In genomic region chr14:105087308-105087962, GRCh38 we compare ENCODE assay signal across 8 cellular contexts. TPM values are rescaled to one million over a fixed set of nuclear protein-coding genes. Genes with fewer than 3 reads are reported as not detected.
DNase-seq lines count a peak whose midpoint lies in the region; ATAC-seq, FAIRE-seq and TF ChIP-seq lines count a peak whose summit lies in the region.

No MANE protein-coding gene starts in this region.

- CTCF ChIA-PET in activated naive CD4-positive, alpha-beta T cell treated with anti-CD3 and anti-CD28 coated beads for 36 hours (lab: Charles Lee): interaction anchor here (0.6 to 7.5 kb wide), 14 partner anchors 8 to 229 kb away, joined by 3 to 53 read pairs (median 4); no protein-coding TSS in a partner anchor

- peak overlapping the region; percentile 54 for H3K4me3 ChIP-seq in bronchial epithelial cell (ENCODE audit: low read depth, low read length)

- DNase-seq in activated naive CD4-positive, alpha-beta T cell treated with anti-CD3 and anti-CD28 coated beads for 36 hours: no peak
- DNase-seq in activated naive CD4-positive, alpha-beta T cell treated with anti-CD3 and anti-CD28 coated beads, Interleukin-2, amount 50 U/mL, for 16 hours: no peak
- DNase-seq in NCI-H1105 (lab: John Stamatoyannopoulos, UW): peak; percentile 59
- peak; percentile 80 for DNase-seq in bronchial epithelial cell (ENCODE audit: low read depth)
- DNase-seq in kidney tubule cell (ENCODE audit: low spot score): peak; percentile 72
- DNase-seq in stimulated activated naive CD8-positive, alpha-beta T cell treated with anti-CD3 and anti-CD28 coated beads, Interleukin-15, amount 100 ng/mL, for 72 hours: peak in 1 of 2 donors; percentile 50
- no peak for DNase-seq in Kasumi-1 (lab: John Stamatoyannopoulos, UW)

- intact Hi-C loops in activated naive CD4-positive, alpha-beta T cell treated with anti-CD3 and anti-CD28 coated beads for 36 hours (cut with micrococcal nuclease): loop anchor here (1.0 to 5.0 kb wide), 3 partner anchors 22 to 65 kb away; partner anchors contain the start of genes CDCA4 and GPR132

- H3K27me3 ChIP-seq in bronchial epithelial cell (ENCODE audit: control insufficient read depth, insufficient read depth, low read length): no peaks in the 10 kb centered on the region

- no peak for TF ChIP-seq CTCF in bronchial epithelial cell (IDR thresholded peaks at IDR 0.05; ENCODE audit: insufficient read depth, low read length, severe bottlenecking)

- H3K4me1 Mint-ChIP-seq in activated naive CD4-positive, alpha-beta T cell treated with anti-CD3 and anti-CD28 coated beads for 36 hours (ENCODE audit: low read depth): peaks cover 8% of the 10 kb centered on the region
- peaks cover 48% of the 10 kb centered on the region for H3K4me1 Mint-ChIP-seq in stimulated activated naive CD8-positive, alpha-beta T cell treated with anti-CD3 and anti-CD28 coated beads, Interleukin-15, amount 100 ng/mL, for 72 hours

- no peak overlapping the region for H3K27ac Mint-ChIP-seq in activated naive CD4-positive, alpha-beta T cell treated with anti-CD3 and anti-CD28 coated beads for 36 hours
- no peak overlapping the region for H3K27ac Mint-ChIP-seq in stimulated activated naive CD8-positive, alpha-beta T cell treated with anti-CD3 and anti-CD28 coated beads, Interleukin-15, amount 100 ng/mL, for 72 hours

- no peaks in the 10 kb centered on the region for H3K36me3 Mint-ChIP-seq in activated naive CD4-positive, alpha-beta T cell treated with anti-CD3 and anti-CD28 coated beads for 36 hours (ENCODE audit: low read depth)

- peak; percentile 17 for ATAC-seq in stimulated activated naive CD8-positive, alpha-beta T cell treated with anti-CD3 and anti-CD28 coated beads, Interleukin-15, amount 100 ng/mL, for 72 hours
- ATAC-seq in GM21825 (IDR thresholded peaks at IDR 0.05; ENCODE audit: unreplicated experiment): no peak

- H3K9me3 Mint-ChIP-seq in activated naive CD4-positive, alpha-beta T cell treated with anti-CD3 and anti-CD28 coated beads for 36 hours: no peaks in the 10 kb centered on the region
- H3K9me3 Mint-ChIP-seq in stimulated activated naive CD8-positive, alpha-beta T cell treated with anti-CD3 and anti-CD28 coated beads, Interleukin-15, amount 100 ng/mL, for 72 hours: peaks cover 0 to 7% of the 10 kb centered on the region in 2 donors

- no peak for FAIRE-seq in bronchial epithelial cell (lab: Jason Lieb, UNC)

- H3K36me3 ChIP-seq in bronchial epithelial cell (ENCODE audit: control insufficient read depth, insufficient read depth, low read length): no peaks in the 10 kb centered on the region

- no peaks in the 10 kb centered on the region for H3K27me3 Mint-ChIP-seq in activated naive CD4-positive, alpha-beta T cell treated with anti-CD3 and anti-CD28 coated beads for 36 hours (ENCODE audit: low read depth)
- H3K27me3 Mint-ChIP-seq in stimulated activated naive CD8-positive, alpha-beta T cell treated with anti-CD3 and anti-CD28 coated beads, Interleukin-15, amount 100 ng/mL, for 72 hours: peaks cover 8% of the 10 kb centered on the region

- peak overlapping the region; percentile 76 for H3K4me3 Mint-ChIP-seq in activated naive CD4-positive, alpha-beta T cell treated with anti-CD3 and anti-CD28 coated beads for 36 hours
- H3K4me3 Mint-ChIP-seq in stimulated activated naive CD8-positive, alpha-beta T cell treated with anti-CD3 and anti-CD28 coated beads, Interleukin-15, amount 100 ng/mL, for 72 hours: peak overlapping the region; percentile 78 to 89

RNA-seq across cellular contexts. Expression of gene GPR132, which starts 22.2 kb away (rescaled TPM):
- 10 to 100 TPM; 11.3 to 15.3 TPM for total RNA-seq in activated naive CD4-positive, alpha-beta T cell treated with anti-CD3 and anti-CD28 coated beads for 36 hours
- total RNA-seq in bronchial epithelial cell: 0.13 TPM in 1 of 2 replicates, not detected in the other

Comparison
In these comparisons a context has a peak if more than half of its experiments do, and no peak if none do; other contexts are left out.
1. DNase-seq: peak in NCI-H1105 (single experiment), bronchial epithelial cell (single experiment) and kidney tubule cell (single experiment); none in activated naive CD4-positive, alpha-beta T cell treated with anti-CD3 and anti-CD28 coated beads for 36 hours (single experiment), activated naive CD4-positive, alpha-beta T cell treated with anti-CD3 and anti-CD28 coated beads, Interleukin-2, amount 50 U/mL, for 16 hours (single experiment) and Kasumi-1 (0 of 2).
2. RNA of gene GPR132, which starts 22.2 kb away (total RNA-seq): 11.3 to 15.3 TPM in activated naive CD4-positive, alpha-beta T cell treated with anti-CD3 and anti-CD28 coated beads for 36 hours; 0.13 TPM in bronchial epithelial cell; every median in the first group is over 10 times any median in the second.